1 cellular context compared by ENCODE assay signal in the genomic region with DNA sequence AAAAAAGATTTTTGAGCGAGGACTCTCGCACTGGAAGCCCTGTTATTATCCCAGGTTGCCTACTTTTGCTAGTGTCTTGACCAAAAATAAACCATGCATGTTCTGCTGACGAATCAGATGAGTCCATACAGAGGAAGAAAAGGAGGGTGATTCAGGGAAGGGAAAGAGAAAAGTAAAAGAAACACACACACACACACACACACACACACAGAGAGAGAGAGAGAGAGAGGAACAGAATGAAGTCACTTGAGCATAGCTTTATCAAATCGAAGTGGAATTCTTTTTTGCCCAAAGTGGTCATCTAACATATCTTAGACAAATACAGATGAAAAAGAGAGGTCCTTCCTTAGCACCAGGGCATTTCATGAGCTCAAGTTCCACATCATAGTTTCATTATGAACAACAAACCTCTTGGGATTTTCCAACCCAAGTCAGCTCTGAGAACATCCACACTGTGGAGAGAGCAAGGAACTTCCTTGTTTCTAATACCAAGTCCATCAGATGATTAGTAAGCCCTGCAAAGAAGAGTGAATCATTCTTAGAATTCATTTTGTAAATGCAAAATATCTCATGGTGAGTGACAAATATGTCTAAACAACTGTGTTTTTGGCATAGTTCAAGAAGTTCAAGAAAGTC.
TF ChIP-seq lines count a peak whose summit lies in the region.

No MANE protein-coding gene starts in this region.

TF ChIP-seq in HepG2, 621 proteins besides CTCF, POLR2A, EP300 and RAD21:
- TF ChIP-seq TBX2 (CRISPR knock-in tag; IDR thresholded peaks at IDR 0.05; ENCODE audit: borderline replicate concordance) (no peak), ZNF776 (CRISPR knock-in tag; IDR thresholded peaks at IDR 0.05) (no peak), KMT2B (CRISPR knock-in tag; IDR thresholded peaks at IDR 0.05) (no peak), ATF4 (CRISPR knock-in tag; IDR thresholded peaks at IDR 0.05) (no peak), KDM6A (CRISPR knock-in tag; IDR thresholded peaks at IDR 0.05; ENCODE audit: low read depth) (no peak), GZF1 (CRISPR knock-in tag; IDR thresholded peaks at IDR 0.05) (no peak), ZBTB43 (CRISPR knock-in tag; conservative IDR thresholded peaks at IDR 0.05) (no peak), PTBP1 (IDR thresholded peaks at IDR 0.05; ENCODE audit: low read depth, low read length, poor library complexity, severe bottlenecking) (no peak), ZHX2 (IDR thresholded peaks at IDR 0.05; ENCODE audit: low read depth) (no peak), ZHX2 (CRISPR knock-in tag; IDR thresholded peaks at IDR 0.05; ENCODE audit: borderline replicate concordance) (no peak), ZNF543 (CRISPR knock-in tag; IDR thresholded peaks at IDR 0.05) (no peak)
